In the genomic region with DNA sequence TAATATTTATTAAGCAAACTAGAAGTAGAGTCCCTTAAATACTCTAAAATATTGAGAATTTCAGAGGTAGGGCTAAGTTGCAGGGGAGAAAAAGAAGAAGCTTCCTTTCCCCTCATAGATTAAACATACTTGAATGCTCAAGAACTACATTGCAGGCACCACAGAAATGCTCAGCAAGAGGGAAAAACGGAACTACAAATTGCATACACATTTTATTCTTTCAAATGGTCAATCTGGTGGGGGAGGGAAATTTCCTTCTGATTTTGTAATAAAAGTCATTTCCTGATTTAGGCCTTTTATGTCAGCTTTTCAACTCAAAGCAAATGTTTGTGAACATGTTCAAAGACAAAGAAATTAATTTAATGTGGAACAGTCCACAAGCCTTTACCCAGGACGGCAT, we compare ENCODE assay signal across 26 cellular contexts. TPM values are rescaled to one million over a fixed set of nuclear protein-coding genes. Genes with fewer than 3 reads are reported as not detected.
"Had no signal": no experiment of that assay in that cellular context is flagged by ENCODE, and none has a peak within 500 bp of the region (broad histone marks: within the 10 kb centered on the region; RNA-seq: fewer than 3 reads in every experiment).

No MANE protein-coding gene starts in this region.

- H3K36me3 ChIP-seq: prostate gland had no signal

- ATAC-seq: activated CD8-positive, alpha-beta memory T cell treated with anti-CD3 and anti-CD28 coated beads, Interleukin-2, amount 10 ng/mL, durations not matched to agents 7 days and 5 days; activated CD8-positive, alpha-beta T cell treated with anti-CD3 and anti-CD28 coated beads for 36 hours; foreskin keratinocyte; naive thymus-derived CD4-positive, alpha-beta T cell had no signal

- H3K4me1 ChIP-seq: foreskin keratinocyte, neural progenitor cell, prostate gland, tibial artery had no signal

- DNase-seq: activated CD4-positive, alpha-beta T cell treated with anti-CD3 and anti-CD28 coated beads, Interleukin-2, amount 10 ng/mL, durations not matched to agents 7 days and 5 days; activated CD4-positive, CD25-positive, alpha-beta regulatory T cell treated with anti-CD3 and anti-CD28 coated beads, Interleukin-2, amount 50 U/mL, for 72 hours; activated CD8-positive, alpha-beta memory T cell treated with anti-CD3 and anti-CD28 coated beads, Interleukin-2, amount 10 ng/mL, durations not matched to agents 7 days and 5 days; activated CD8-positive, alpha-beta T cell treated with anti-CD3 and anti-CD28 coated beads for 36 hours; activated gamma-delta T cell; activated naive CD4-positive, alpha-beta T cell treated with anti-CD3 and anti-CD28 coated beads, Interleukin-2, amount 50 U/mL, for 16 hours; activated T-cell treated with anti-CD3 and anti-CD28 coated beads for 4 hours; aorta; effector CD4-positive, alpha-beta T cell; erythroblast; foreskin keratinocyte; kidney; naive thymus-derived CD4-positive, alpha-beta T cell; stimulated activated CD4-positive, alpha-beta T cell treated with anti-CD3 and anti-CD28 coated beads, Interleukin-4, amount 100 ng/mL, for 24 hours; stimulated activated naive CD4-positive, alpha-beta T cell treated with Interleukin-2 at 50 U/mL for 16 hours; substantia nigra; tibial artery; WERI-Rb-1 had no signal

- H3K27me3 ChIP-seq: foreskin keratinocyte, neural progenitor cell, tibial artery had no signal

- H3K9me3 ChIP-seq: prostate gland, tibial artery had no signal

- H3K27ac ChIP-seq: foreskin keratinocyte, neural progenitor cell, prostate gland, tibial artery, WERI-Rb-1 had no signal

- H3K4me3 ChIP-seq: lung, neural progenitor cell, prostate gland, tibial artery had no signal

RNA-seq across cellular contexts. Expression of a gene that starts 48.6 kb away (rescaled TPM):
- total RNA-seq: activated CD4-positive, alpha-beta T cell treated with anti-CD3 and anti-CD28 coated beads, Interleukin-2, amount 10 ng/mL, durations not matched to agents 7 days and 5 days; activated CD8-positive, alpha-beta memory T cell treated with anti-CD3 and anti-CD28 coated beads, Interleukin-2, amount 10 ng/mL, durations not matched to agents 7 days and 5 days; activated CD8-positive, alpha-beta T cell treated with anti-CD3 and anti-CD28 coated beads for 36 hours; activated T-helper 1 cell treated with anti-CD3 and anti-CD28 coated beads, Interleukin-12 subunit alpha, Interleukin-12 subunit beta, Interleukin-2, Interleukin-4 antibody, amounts not matched to agents 30 ng/mL and 10 ng/mL and 1 ng/mL, durations not matched to agents 14 hours and 24 hours and 36 hours; aorta; chondrocyte; foreskin keratinocyte; glomerular endothelial cell; kidney; naive thymus-derived CD4-positive, alpha-beta T cell; osteoblast; prostate gland; urinary bladder had no signal
